Comparison of ENCODE assay signal across 9 cellular contexts in the genomic region with DNA sequence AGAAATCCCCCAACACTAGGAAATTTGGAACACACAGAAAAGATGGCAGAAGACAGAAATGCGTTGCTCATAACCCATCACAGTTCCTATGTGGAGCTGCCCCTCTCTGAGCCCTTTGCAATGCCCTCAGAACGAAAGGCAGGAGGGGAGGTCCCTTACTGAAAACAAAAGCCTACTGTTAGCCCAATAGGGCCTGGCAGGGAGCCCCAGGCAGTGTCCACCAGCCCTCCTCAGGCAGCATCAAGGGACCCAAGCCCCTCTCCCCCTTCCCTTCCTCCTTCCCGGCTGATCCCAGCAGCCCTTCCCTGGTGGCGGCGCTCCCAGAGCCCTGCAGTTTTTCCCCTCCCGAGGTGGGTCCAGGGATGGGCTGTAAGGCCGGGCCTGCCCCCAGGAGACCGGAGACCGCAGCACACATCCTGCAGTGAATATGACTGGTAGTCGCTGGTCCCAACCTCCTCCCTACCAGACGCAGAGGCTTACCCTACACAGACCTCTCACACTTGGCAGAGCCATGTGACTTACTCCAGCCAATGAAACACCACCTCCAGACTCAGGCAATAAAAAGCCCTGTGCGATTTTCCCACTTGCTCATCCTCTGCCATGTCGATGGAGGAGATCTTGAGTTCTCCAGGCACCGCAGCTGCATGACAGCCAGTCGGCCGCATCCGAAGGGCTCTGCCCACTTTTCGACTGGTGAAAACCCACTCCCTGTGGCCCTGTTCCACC. TPM values are rescaled to one million over a fixed set of nuclear protein-coding genes. Genes with fewer than 3 reads are reported as not detected.
DNase-seq lines count a peak whose midpoint lies in the region; ATAC-seq, FAIRE-seq and TF ChIP-seq lines count a peak whose summit lies in the region.
"Had no signal": no experiment of that assay in that cellular context is flagged by ENCODE, and none has a peak within 500 bp of the region (broad histone marks: within the 10 kb centered on the region; RNA-seq: fewer than 3 reads in every experiment).

No MANE protein-coding gene starts in this region.

- H4K5ac ChIP-seq in H9 (ENCODE audit: insufficient read length, low read depth, low read length): no peak overlapping the region

- no peak for TF ChIP-seq RAD21 in K562 (CRISPR knock-in tag; conservative IDR thresholded peaks at IDR 0.05 in 1 of 2, IDR thresholded peaks at IDR 0.05 in 1 of 2)

- intact Hi-C loops in Panc1 (cut with micrococcal nuclease; ENCODE audit: unreplicated experiment): no loop called here
- intact Hi-C loops in K562 (cut with micrococcal nuclease): no loop called here

- H3T11ph ChIP-seq in H9 (ENCODE audit: low read length): no peak overlapping the region

- H4K8ac ChIP-seq in H9 (replicated peaks; ENCODE audit: insufficient read length, low read depth, low read length): no peak overlapping the region

- no peak overlapping the region for H3K4ac ChIP-seq in H9 (ENCODE audit: low read depth, low read length)

- H3K9me3 ChIP-seq in H9 (ENCODE audit: control insufficient read depth, low read depth, low read length): no peaks in the 10 kb centered on the region
- H3K9me3 ChIP-seq in Panc1 (ENCODE audit: control insufficient read depth, insufficient read depth, low read depth, low read length): no peaks in the 10 kb centered on the region
- H3K9me3 ChIP-seq in K562 (replicated peaks; ENCODE audit: control insufficient read depth, insufficient read depth, low read depth, low read length): no peaks in the 10 kb centered on the region

- no peak for TF ChIP-seq POLR2A in K562 (conservative IDR thresholded peaks at IDR 0.05)

- no peak overlapping the region for H3K14ac ChIP-seq in H9 (ENCODE audit: insufficient read depth, low read length)

- H4K91ac ChIP-seq in H9 (ENCODE audit: insufficient read length, low read depth, low read length): no peak overlapping the region

- WGBS in H9 (ENCODE audit: extremely low coverage, insufficient read length, low lambda C conversion rate): no CpG with 5 or more reads among the region's 18 CpGs
- 64% methylated on average over 17 of the region's 18 CpGs for WGBS in K562 (ENCODE audit: insufficient coverage, low coverage, missing lambda C conversion rate)

- FAIRE-seq in GM18507 (lab: Jason Lieb, UNC) (peak; percentile 98), K562 (lab: Jason Lieb, UNC) (peak; percentile 56)

- CTCF ChIA-PET in Panc1 (lab: Charles Lee): interaction anchor here (0.5 kb wide), 1 partner anchor 17 kb away, joined by 3 read pairs; no protein-coding TSS in a partner anchor
- CTCF ChIA-PET in K562 (lab: Yijun Ruan, JAX; ENCODE audit: low intra/inter-chr PET ratio): no interaction called here

- peaks cover 5% of the 10 kb centered on the region for H3K27me3 Mint-ChIP-seq in H9 (ENCODE audit: low read depth)

- in situ Hi-C loops in Panc1 (cut with HindIII; ENCODE audit: low pct_unique_long_range_greater_than_20kb, low sequenced_read_pairs) (loop anchor here (25.0 kb wide), 1 partner anchor 98 kb away; a partner anchor contains a TSS), K562 (cut with MboI) (no loop called here)

- H3K27ac Mint-ChIP-seq in H9: no peak overlapping the region

- H3K23ac ChIP-seq in H9 (ENCODE audit: insufficient read length, low read depth, low read length): no peak overlapping the region

- H2BK5ac ChIP-seq in H9 (ENCODE audit: insufficient read length, low read length): no peak overlapping the region

- no peak overlapping the region for H2AK5ac ChIP-seq in H9 (ENCODE audit: insufficient read length, low read length)

- H3K4me1 ChIP-seq in H9 (ENCODE audit: insufficient read depth, low read length) (peaks cover 2% of the 10 kb centered on the region; the same call in 1 of the 2 replicates), Panc1 (ENCODE audit: control insufficient read depth, insufficient read depth, low read length) (no peaks in the 10 kb centered on the region), K562 (replicated peaks in 1 of 2; ENCODE audit: control insufficient read depth in 2 of 2, insufficient read depth in 2 of 2, low read length in 2 of 2) (peaks cover 5 to 17% of the 10 kb centered on the region in 2 experiments)

- peaks cover 18 to 23% of the 10 kb centered on the region in 2 experiments; a peak in 3 of 4 replicates for H3K4me1 Mint-ChIP-seq in H9

- POLR2A ChIA-PET in Panc1 (lab: Charles Lee): no interaction called here
- POLR2A ChIA-PET in K562 (lab: Yijun Ruan, JAX): no interaction called here

- H3K27ac ChIP-seq in H9 (ENCODE audit: insufficient read length, low read depth, low read length): no peak overlapping the region
- no peak overlapping the region for H3K27ac ChIP-seq in Panc1 (ENCODE audit: low read length)
- no peak overlapping the region for H3K27ac ChIP-seq in K562 (ENCODE audit: extremely low read depth, low read depth, low read length)
- peak overlapping the region in 14 of 21 experiments; percentile 6 to 92 (median 71) for H3K27ac ChIP-seq in skin epidermis

- H2BK12ac ChIP-seq in H9 (ENCODE audit: insufficient read length, low read depth, low read length): no peak overlapping the region

- H2BK20ac ChIP-seq in H9 (ENCODE audit: low read depth, low read length, poor library complexity, severe bottlenecking): no peak overlapping the region

- no peak overlapping the region for H3K4me3 Mint-ChIP-seq in H9

- ATAC-seq in Panc1 (peak; percentile 55; the same call in 1 of the 2 replicates), K562 (peak; percentile 82), omental fat pad (ENCODE audit: low FRiP score) (no peak)

- no peak overlapping the region for H3K9ac ChIP-seq in H9 (ENCODE audit: extremely low read depth, insufficient read length, low read length)
- peak overlapping the region in 1 of 2 experiments; percentile 64; a peak in 2 of 4 replicates for H3K9ac ChIP-seq in K562 (ENCODE audit: insufficient read depth in 1 of 2, low read depth in 2 of 2, low read length in 2 of 2)

- no peaks in the 10 kb centered on the region for H3K9me1 ChIP-seq in K562 (ENCODE audit: control insufficient read depth, insufficient read depth, low read length)

- H3K27me3 ChIP-seq in H9 (ENCODE audit: insufficient read depth, low read length) (no peaks in the 10 kb centered on the region), Panc1 (ENCODE audit: control insufficient read depth, insufficient read depth, low read length) (no peaks in the 10 kb centered on the region), K562 (ENCODE audit: control insufficient read depth in 2 of 2, insufficient read depth in 2 of 2, low read length in 2 of 2) (no peaks in the 10 kb centered on the region)

- H3K36me3 Mint-ChIP-seq in H9 (ENCODE audit: insufficient read depth in 1 of 3, low read depth in 3 of 3): 0 out of 7 replicates have a peak, but pooled peaks cover 0 to 5% (median 0%) of the 10 kb centered on the region in 3 experiments

- H4K20me1 ChIP-seq in H9 (ENCODE audit: control insufficient read depth, insufficient read depth, insufficient read length) (no peaks in the 10 kb centered on the region), K562 (replicated peaks; ENCODE audit: control insufficient read depth, insufficient read depth, low read length) (no peaks in the 10 kb centered on the region)

- DNase-seq in GM18507 (ENCODE audit: extremely low spot score, insufficient read length, low read depth) (peak; percentile 84), H9 (peak; percentile 79), Panc1 (ENCODE audit: low read depth, low spot score) (no peak), K562 (ENCODE audit: extremely low read depth in 1 of 4, low spot score in 3 of 4) (no peak), amniotic stem cell (lab: John Stamatoyannopoulos, UW) (no peak), omental fat pad (ENCODE audit: low spot score) (no peak), COLO668 (lab: John Stamatoyannopoulos, UW; ENCODE audit: unreplicated experiment) (no peak)

- H2BK120ac ChIP-seq in H9 (ENCODE audit: low read depth, low read length, poor library complexity, severe bottlenecking): no peak overlapping the region

- no peak overlapping the region; the same call in 1 of the 2 replicates for H2BK15ac ChIP-seq in H9 (ENCODE audit: low read depth, low read length)

- H3K36me3 ChIP-seq in Panc1 (ENCODE audit: control insufficient read depth, insufficient read depth, low read length) (no peaks in the 10 kb centered on the region), K562 (ENCODE audit: control insufficient read depth, insufficient read depth, low read length) (no peaks in the 10 kb centered on the region)

- H3K4me3 ChIP-seq in Panc1 (ENCODE audit: low read depth in 2 of 2, low read length in 2 of 2) (no peak overlapping the region), K562 (no peak overlapping the region), skin epidermis (no peak overlapping the region)

- TF ChIP-seq CTCF in H9 (conservative IDR thresholded peaks at IDR 0.05): no peak
- TF ChIP-seq CTCF in Panc1 (IDR thresholded peaks at IDR 0.05): no peak
- TF ChIP-seq CTCF in K562 (IDR thresholded peaks at IDR 0.05 in 2 of 3, conservative IDR thresholded peaks at IDR 0.05 in 1 of 3; ENCODE audit: insufficient read depth in 2 of 3, low read depth in 1 of 3, low read length in 3 of 3): no peak
- no peak for TF ChIP-seq CTCF in omental fat pad (IDR thresholded peaks at IDR 0.05)

- no peaks in the 10 kb centered on the region for H3K23me2 ChIP-seq in H9 (ENCODE audit: insufficient read length, low read depth, low read length, poor library complexity, severe bottlenecking)

- H3K79me2 ChIP-seq in H9 (ENCODE audit: insufficient read depth, low read length) (no peaks in the 10 kb centered on the region), K562 (ENCODE audit: control insufficient read depth, insufficient read depth, low read length) (no peaks in the 10 kb centered on the region)

- BruUV-seq in Panc1 (replicated peaks; lab: Mats Ljungman, UMichigan) (no TSS peak), K562 (replicated peaks; lab: Mats Ljungman, UMichigan) (no TSS peak)

- H3K56ac ChIP-seq in H9 (ENCODE audit: insufficient read length, low read depth, low read length): no peak overlapping the region

- no peaks in the 10 kb centered on the region for H3K79me1 ChIP-seq in H9 (ENCODE audit: insufficient read depth, low read depth, low read length, poor library complexity, severe bottlenecking)

- peaks cover 2 to 7% of the 10 kb centered on the region in 2 experiments; a peak in 2 of 5 replicates for H3K9me3 Mint-ChIP-seq in H9

- H2AFZ ChIP-seq in H9 (ENCODE audit: low read length) (no peak overlapping the region), K562 (ENCODE audit: low read depth, low read length) (peak overlapping the region; percentile 51)

- H3K4me2 ChIP-seq in H9 (ENCODE audit: insufficient read depth, insufficient read length, low read length) (no peak overlapping the region), K562 (ENCODE audit: insufficient read depth, low read length) (no peak overlapping the region)

- peak overlapping the region; percentile 29 for H3K18ac ChIP-seq in H9 (ENCODE audit: insufficient read length, low read depth, low read length)

- TF ChIP-seq EP300 in K562 (IDR thresholded peaks at IDR 0.05; ENCODE audit: low read length): no peak

RNA-seq across cellular contexts. Expression of a gene that starts 19.4 kb away (rescaled TPM):
- total RNA-seq in H9 (2021) (13.5 and 14.9 TPM in 2 replicates), Panc1 (2021; ENCODE audit: unreplicated experiment) (4.9 TPM), K562 (2014; rRNA removed) (not detected in 2 replicates), K562 (2014; rRNA removed; fragmentation: Illumina TruSeq; extraction: Trizol) (not detected in 2 replicates), K562 (2015; rRNA removed; fragmentation: Illumina TruSeq; extraction: Trizol) (not detected in 2 replicates), K562 (2021) (0.18 and 0.42 TPM in 2 replicates), omental fat pad (100 to 1,000 TPM in 1 of 4 donors, 10 to 100 TPM in 1, 1 to 10 TPM in 2; 8.5 to 199 (median 18.8) TPM)
- 1.9 TPM for polyA plus RNA-seq in Panc1 (2012; ENCODE audit: insufficient read length)
- 0.16 TPM in 1 of 2 replicates, not detected in the other for total RNA-seq in K562 (2011; cell fraction: chromatin; rRNA removed; ENCODE audit: low replicate concordance)
- 0.33 TPM in 1 of 2 replicates, not detected in the other for total RNA-seq in K562 (2011; cell fraction: nucleolus; rRNA removed)
- not detected in 2 replicates for total RNA-seq in K562 (2011; cell fraction: nucleoplasm; rRNA removed)
- polyA plus RNA-seq in K562 (2011; rRNA removed) (0.04 TPM in 1 of 2 replicates, not detected in the other), K562 (2014; fragmentation: Illumina TruSeq; extraction: Trizol) (not detected in 2 replicates), K562 (2014; fragmentation: Nextera tagmentation; extraction: Ambion mirVana) (not detected), K562 (2014; rRNA removed) (not detected in 2 replicates)
- polyA plus RNA-seq in K562 (2011; cell fraction: cytosol; rRNA removed): 0.06 and 0.07 TPM in 2 replicates
- 0.14 and 0.64 TPM in 2 replicates for polyA plus RNA-seq in K562 (2011; cell fraction: nucleus; rRNA removed)
- polyA plus RNA-seq in K562 (2012): 0.08 TPM in 1 of 2 replicates, not detected in the other
- not detected in 2 replicates for polyA minus RNA-seq in K562 (2011; rRNA and poly(A)+ RNA removed)
- polyA minus RNA-seq in K562 (2011; cell fraction: cytosol; rRNA and poly(A)+ RNA removed): 0.76 and 1.8 TPM in 2 replicates
- polyA minus RNA-seq in K562 (2011; cell fraction: nucleus; rRNA and poly(A)+ RNA removed): 0.40 and 0.89 TPM in 2 replicates

RNA-seq across cellular contexts. Expression of a gene that starts 26.3 kb away (rescaled TPM):
- total RNA-seq in H9 (2021) (0.72 and 0.81 TPM in 2 replicates), Panc1 (2021; ENCODE audit: unreplicated experiment) (0.18 TPM), K562 (2014; rRNA removed) (not detected in 2 replicates), K562 (2014; rRNA removed; fragmentation: Illumina TruSeq; extraction: Trizol) (not detected in 2 replicates), K562 (2015; rRNA removed; fragmentation: Illumina TruSeq; extraction: Trizol) (not detected in 2 replicates), K562 (2021) (not detected in 2 replicates), omental fat pad (1 to 10 TPM in 1 of 4 donors, under 1 TPM in 1, not detected in 2; 0.84 to 3.3 TPM)
- not detected for polyA plus RNA-seq in Panc1 (2012; ENCODE audit: insufficient read length)
- not detected in 2 replicates for total RNA-seq in K562 (2011; cell fraction: chromatin; rRNA removed; ENCODE audit: low replicate concordance)
- total RNA-seq in K562 (2011; cell fraction: nucleolus; rRNA removed): not detected in 2 replicates
- total RNA-seq in K562 (2011; cell fraction: nucleoplasm; rRNA removed): not detected in 2 replicates
- polyA plus RNA-seq in K562 (2011; rRNA removed) (not detected in 2 replicates), K562 (2014; fragmentation: Illumina TruSeq; extraction: Trizol) (not detected in 2 replicates), K562 (2014; fragmentation: Nextera tagmentation; extraction: Ambion mirVana) (not detected), K562 (2014; rRNA removed) (not detected in 2 replicates)
- polyA plus RNA-seq in K562 (2011; cell fraction: cytosol; rRNA removed): not detected in 2 replicates
- not detected in 2 replicates for polyA plus RNA-seq in K562 (2011; cell fraction: nucleus; rRNA removed)
- polyA plus RNA-seq in K562 (2012): not detected in 2 replicates
- not detected in 2 replicates for polyA minus RNA-seq in K562 (2011; rRNA and poly(A)+ RNA removed)
- polyA minus RNA-seq in K562 (2011; cell fraction: cytosol; rRNA and poly(A)+ RNA removed): not detected in 2 replicates
- not detected in 2 replicates for polyA minus RNA-seq in K562 (2011; cell fraction: nucleus; rRNA and poly(A)+ RNA removed)
- total RNA-seq: NCI-H460 had no signal

RNA-seq across cellular contexts. Expression of a gene that starts 44.0 kb away (rescaled TPM):
- 212 and 220 TPM in 2 replicates for total RNA-seq in H9 (2021)
- 133 TPM for total RNA-seq in Panc1 (2021; ENCODE audit: unreplicated experiment)
- polyA plus RNA-seq in Panc1 (2012; ENCODE audit: insufficient read length): 66.9 TPM
- total RNA-seq in K562 (2011; cell fraction: chromatin; rRNA removed; ENCODE audit: low replicate concordance): 162 and 181 TPM in 2 replicates
- 102 and 117 TPM in 2 replicates for total RNA-seq in K562 (2011; cell fraction: nucleolus; rRNA removed)
- total RNA-seq in K562 (2011; cell fraction: nucleoplasm; rRNA removed): 122 and 139 TPM in 2 replicates
- 147 and 306 TPM in 2 replicates for total RNA-seq in K562 (2014; rRNA removed)
- total RNA-seq in K562 (2014; rRNA removed; fragmentation: Illumina TruSeq; extraction: Trizol): 173 and 193 TPM in 2 replicates
- 170 and 173 TPM in 2 replicates for total RNA-seq in K562 (2015; rRNA removed; fragmentation: Illumina TruSeq; extraction: Trizol)
- 192 and 196 TPM in 2 replicates for total RNA-seq in K562 (2021)
- 95.3 and 108 TPM in 2 replicates for polyA plus RNA-seq in K562 (2011; rRNA removed)
- 41.7 and 76.2 TPM in 2 replicates for polyA plus RNA-seq in K562 (2011; cell fraction: cytosol; rRNA removed)
- 118 and 127 TPM in 2 replicates for polyA plus RNA-seq in K562 (2011; cell fraction: nucleus; rRNA removed)
- polyA plus RNA-seq in K562 (2012): 80.3 and 106 TPM in 2 replicates
- 136 and 145 TPM in 2 replicates for polyA plus RNA-seq in K562 (2014; fragmentation: Illumina TruSeq; extraction: Trizol)
- polyA plus RNA-seq in K562 (2014; fragmentation: Nextera tagmentation; extraction: Ambion mirVana): 100 to 1,000 TPM in 1 of 2 experiments, 10 to 100 TPM in 1; 90.9 to 140 TPM
- polyA plus RNA-seq in K562 (2014; rRNA removed): 103 and 122 TPM in 2 replicates
- polyA minus RNA-seq in K562 (2011; rRNA and poly(A)+ RNA removed): 143 and 146 TPM in 2 replicates
- 72.4 and 78.6 TPM in 2 replicates for polyA minus RNA-seq in K562 (2011; cell fraction: cytosol; rRNA and poly(A)+ RNA removed)
- 76.7 and 83.3 TPM in 2 replicates for polyA minus RNA-seq in K562 (2011; cell fraction: nucleus; rRNA and poly(A)+ RNA removed)
- 100 to 1,000 TPM; 116 to 149 (median 125) TPM for total RNA-seq in omental fat pad

RNA-seq across cellular contexts. Expression of a gene that starts 48.3 kb away (rescaled TPM):
- 2.7 TPM in 2 replicates for total RNA-seq in H9 (2021)
- 0.28 TPM for total RNA-seq in Panc1 (2021; ENCODE audit: unreplicated experiment)
- polyA plus RNA-seq in Panc1 (2012; ENCODE audit: insufficient read length): 0.25 TPM
- total RNA-seq in K562 (2011; cell fraction: chromatin; rRNA removed; ENCODE audit: low replicate concordance): 0.07 and 0.11 TPM in 2 replicates
- total RNA-seq in K562 (2011; cell fraction: nucleolus; rRNA removed): 0.13 and 0.17 TPM in 2 replicates
- not detected in 2 replicates for total RNA-seq in K562 (2011; cell fraction: nucleoplasm; rRNA removed)
- total RNA-seq in K562 (2014; rRNA removed): not detected in 2 replicates
- total RNA-seq in K562 (2014; rRNA removed; fragmentation: Illumina TruSeq; extraction: Trizol): not detected in 2 replicates
- not detected in 2 replicates for total RNA-seq in K562 (2015; rRNA removed; fragmentation: Illumina TruSeq; extraction: Trizol)
- total RNA-seq in K562 (2021): not detected in 2 replicates
- not detected in 2 replicates for polyA plus RNA-seq in K562 (2011; rRNA removed)
- polyA plus RNA-seq in K562 (2011; cell fraction: cytosol; rRNA removed): 0.04 TPM in 1 of 2 replicates, not detected in the other
- 0.14 and 0.27 TPM in 2 replicates for polyA plus RNA-seq in K562 (2011; cell fraction: nucleus; rRNA removed)
- 0.03 TPM in 1 of 2 replicates, not detected in the other for polyA plus RNA-seq in K562 (2012)
- not detected in 2 replicates for polyA plus RNA-seq in K562 (2014; fragmentation: Illumina TruSeq; extraction: Trizol)
- not detected for polyA plus RNA-seq in K562 (2014; fragmentation: Nextera tagmentation; extraction: Ambion mirVana)
- not detected in 2 replicates for polyA plus RNA-seq in K562 (2014; rRNA removed)
- polyA minus RNA-seq in K562 (2011; rRNA and poly(A)+ RNA removed): not detected in 2 replicates
- polyA minus RNA-seq in K562 (2011; cell fraction: cytosol; rRNA and poly(A)+ RNA removed): not detected in 2 replicates
- polyA minus RNA-seq in K562 (2011; cell fraction: nucleus; rRNA and poly(A)+ RNA removed): not detected in 2 replicates
- total RNA-seq in omental fat pad: 1 to 10 TPM in 3 of 4 donors, under 1 TPM in 1; 0.63 to 9.8 (median 2.6) TPM
- total RNA-seq: NCI-H460 had no signal

Comparison
In these comparisons a context has a peak if more than half of its experiments do, and no peak if none do; other contexts are left out.
1. DNase-seq: peak in GM18507 (single experiment) and H9 (single experiment); none in Panc1 (single experiment), K562 (0 of 4), amniotic stem cell (single experiment), omental fat pad (single experiment) and COLO668 (single experiment).
2. H3K27ac ChIP-seq: peak in skin epidermis (14 of 21); none in H9 (single experiment), Panc1 (single experiment) and K562 (single experiment).